ENCODE assay signal across 26 cellular contexts in the genomic region with DNA sequence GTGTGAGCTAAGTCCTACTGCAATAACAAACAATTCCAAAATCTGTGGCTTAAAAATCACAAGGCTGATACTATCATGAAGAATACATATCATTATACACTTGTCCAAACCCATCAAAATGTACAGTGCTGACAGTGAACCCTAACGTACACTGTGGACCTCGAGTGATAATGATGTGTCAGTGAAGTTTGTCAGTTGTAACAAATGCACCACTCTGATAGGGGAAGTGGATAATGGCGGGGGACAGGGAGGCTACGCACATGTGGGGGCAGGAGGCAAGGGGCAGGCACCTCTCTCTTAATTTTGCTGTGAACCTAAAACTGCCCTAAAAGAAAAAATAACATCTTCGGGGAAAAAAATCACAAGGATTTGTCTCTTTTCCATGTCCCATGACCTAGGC.
"Had no signal": no experiment of that assay in that cellular context is flagged by ENCODE, and none has a peak within 500 bp of the region (broad histone marks: within the 10 kb centered on the region; RNA-seq: fewer than 3 reads in every experiment).

No MANE protein-coding gene starts in this region.

- DNase-seq: stimulated activated CD4-positive, alpha-beta T cell treated with anti-CD3 and anti-CD28 coated beads, Interleukin-2, amount 100 ng/mL, for 48 hours; stimulated activated CD4-positive, alpha-beta T cell treated with anti-CD3 and anti-CD28 coated beads, Interleukin-4, amount 100 ng/mL, for 1 hour; stimulated activated CD4-positive, alpha-beta T cell treated with anti-CD3 and anti-CD28 coated beads, Interleukin-4, amount 100 ng/mL, for 24 hours; stimulated activated CD8-positive, alpha-beta memory T cell treated with anti-CD3 and anti-CD28 coated beads, Interleukin-4, amount 100 ng/mL, for 48 hours; stimulated activated naive B cell treated with anti-CD40 and anti-IgM and Interleukin-4, amounts not matched to agents 10 μg/mL and 1 μg/mL and 100 μg/mL, for 72 hours; stimulated activated naive CD4-positive, alpha-beta T cell; stimulated activated naive CD4-positive, alpha-beta T cell treated with Interleukin-2 at 50 U/mL for 16 hours; stimulated activated naive CD8-positive, alpha-beta T cell treated with anti-CD3 and anti-CD28 coated beads, Interleukin-15, amount 100 ng/mL, for 72 hours; stimulated activated naive CD8-positive, alpha-beta T cell treated with anti-CD3 and anti-CD28 coated beads, Interleukin-15, Interleukin-2, amounts not matched to agents 100 U/mL and 50 U/mL, for 24 hours; stomach; substantia nigra; testis; thyroid gland; tibial artery; transverse colon; trophoblast cell; upper lobe of left lung; upper lobe of right lung; uterus had no signal

- H3K4me1 ChIP-seq: stomach, suprapubic skin, testis, thyroid gland, tibial artery, tibial nerve, transverse colon, upper lobe of left lung, upper lobe of right lung, uterus, vagina had no signal

- H3K4me3 ChIP-seq: stomach, suprapubic skin, testis, thoracic aorta, thyroid gland, tibial artery, tibial nerve, transverse colon, upper lobe of left lung, upper lobe of right lung, uterus, vagina had no signal

- H3K36me3 ChIP-seq: stomach, suprapubic skin, thoracic aorta, thyroid gland, tibial artery, tibial nerve, transverse colon, upper lobe of left lung, upper lobe of right lung, uterus, vagina had no signal

- FAIRE-seq: urothelium cell line had no signal

- H3K27ac ChIP-seq: stomach, suprapubic skin, testis, thoracic aorta, thyroid gland, tibial artery, tibial nerve, transverse colon, upper lobe of left lung, upper lobe of right lung, uterus, vagina had no signal

- H3K27me3 ChIP-seq: stomach, suprapubic skin, testis, thyroid gland, tibial artery, tibial nerve, transverse colon, upper lobe of left lung, upper lobe of right lung, uterus, vagina had no signal

- ATAC-seq: stimulated activated effector memory CD8-positive, alpha-beta T cell treated with anti-CD3 and anti-CD28 coated beads, Interleukin-12 subunit alpha, Interleukin-12 subunit beta, amount 100 ng/mL, for 72 hours; stimulated activated memory B cell treated with anti-CD40 and anti-IgM and Interleukin-4, amounts not matched to agents 10 μg/mL and 1 μg/mL and 100 μg/mL, for 72 hours; stimulated activated naive B cell treated with anti-CD40 and anti-IgM and Interleukin-4, amounts not matched to agents 10 μg/mL and 1 μg/mL and 100 μg/mL, for 72 hours; stimulated activated naive CD8-positive, alpha-beta T cell treated with anti-CD3 and anti-CD28 coated beads, Interleukin-15, amount 100 ng/mL, for 72 hours; stimulated activated naive CD8-positive, alpha-beta T cell treated with anti-CD3 and anti-CD28 coated beads, Interleukin-15, Interleukin-2, amounts not matched to agents 100 U/mL and 50 U/mL, for 24 hours; upper lobe of right lung had no signal

- H3K9me3 ChIP-seq: stomach, suprapubic skin, testis, thoracic aorta, thyroid gland, tibial artery, tibial nerve, transverse colon, upper lobe of left lung, upper lobe of right lung, uterus, vagina had no signal
